ENCODE assay signal across 1 cellular context in the genomic region with DNA sequence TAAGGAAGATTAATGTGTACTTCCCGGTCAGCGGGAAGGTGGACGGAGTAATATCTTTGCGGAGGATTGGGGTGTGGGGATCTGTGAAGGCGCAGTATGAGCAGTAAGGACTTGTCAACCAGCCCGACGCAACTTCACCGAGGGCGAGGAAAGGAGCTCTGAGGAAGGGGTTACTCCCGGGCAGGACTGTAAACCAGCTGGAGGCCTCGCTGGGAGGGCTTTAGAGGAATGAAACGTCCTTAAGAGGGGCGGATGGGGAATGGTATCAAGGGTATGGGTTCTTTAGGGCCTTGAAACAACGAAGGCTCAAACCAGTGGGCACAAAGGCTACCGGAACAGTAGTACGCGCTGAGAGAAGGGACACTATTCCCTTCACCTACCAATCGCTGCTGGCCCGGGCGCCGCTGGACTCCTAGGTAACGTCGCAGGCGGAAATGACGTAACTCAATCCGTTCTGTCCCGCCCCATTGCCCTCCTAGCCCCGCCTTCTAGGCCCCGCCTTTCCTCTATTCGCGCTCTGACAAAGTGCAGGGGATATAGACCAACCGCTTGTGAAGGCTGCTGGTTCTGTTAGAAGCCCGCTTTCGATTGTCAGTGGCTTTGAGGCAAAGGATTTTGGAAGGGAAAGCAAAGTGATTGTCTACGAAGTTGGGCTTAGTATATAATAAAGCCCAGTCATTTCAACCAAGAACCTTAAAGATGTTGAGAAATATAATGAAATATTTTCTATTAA.
A peak's percentile ranks its signal among the peaks of the same experiment; 100 is the strongest.
TF ChIP-seq lines count a peak whose summit lies in the region.

A gene with protein sequence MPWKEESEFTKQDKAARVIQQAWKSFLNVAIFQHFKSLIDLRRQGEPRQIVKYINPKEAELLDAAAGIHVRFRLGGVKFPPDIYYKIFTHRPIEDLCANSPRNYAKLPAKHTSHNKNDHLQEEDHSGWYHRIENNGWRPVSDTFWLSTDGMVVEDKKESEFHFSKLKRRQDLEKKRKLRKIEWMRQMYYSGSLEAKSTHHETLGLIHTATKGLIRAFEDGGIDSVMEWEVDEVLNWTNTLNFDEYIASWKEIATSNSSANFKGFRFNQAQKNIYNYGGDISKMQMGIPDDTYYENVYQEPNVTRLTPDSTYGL (minus strand): TSS at position 439 of the 733 bp plus-strand sequence. CDS start 5,970 bp downstream, outside the sequence.

TF ChIP-seq in HepG2, 621 proteins besides CTCF, POLR2A, EP300 and RAD21 (continued from another document):
- TF ChIP-seq, protein P1, sequence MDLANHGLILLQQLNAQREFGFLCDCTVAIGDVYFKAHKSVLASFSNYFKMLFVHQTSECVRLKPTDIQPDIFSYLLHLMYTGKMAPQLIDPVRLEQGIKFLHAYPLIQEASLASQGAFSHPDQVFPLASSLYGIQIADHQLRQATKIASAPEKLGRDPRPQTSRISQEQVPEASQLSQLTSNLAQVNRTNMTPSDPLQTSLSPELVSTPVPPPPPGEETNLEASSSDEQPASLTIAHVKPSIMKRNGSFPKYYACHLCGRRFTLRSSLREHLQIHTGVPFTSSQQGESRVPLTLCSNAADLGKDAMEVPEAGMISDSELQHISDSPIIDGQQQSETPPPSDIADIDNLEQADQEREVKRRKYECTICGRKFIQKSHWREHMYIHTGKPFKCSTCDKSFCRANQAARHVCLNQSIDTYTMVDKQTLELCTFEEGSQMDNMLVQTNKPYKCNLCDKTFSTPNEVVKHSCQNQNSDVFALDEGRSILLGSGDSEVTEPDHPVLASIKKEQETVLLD (CRISPR knock-in tag; IDR thresholded peaks at IDR 0.05; ENCODE audit: low read depth), result no peak
- peak; percentile 69; the same call in 1 of the 2 replicates for TF ChIP-seq KMT2B (CRISPR knock-in tag; IDR thresholded peaks at IDR 0.05)
- peak; percentile 94 for TF ChIP-seq PHF20 (CRISPR knock-in tag; IDR thresholded peaks at IDR 0.05)
- TF ChIP-seq, protein P2, sequence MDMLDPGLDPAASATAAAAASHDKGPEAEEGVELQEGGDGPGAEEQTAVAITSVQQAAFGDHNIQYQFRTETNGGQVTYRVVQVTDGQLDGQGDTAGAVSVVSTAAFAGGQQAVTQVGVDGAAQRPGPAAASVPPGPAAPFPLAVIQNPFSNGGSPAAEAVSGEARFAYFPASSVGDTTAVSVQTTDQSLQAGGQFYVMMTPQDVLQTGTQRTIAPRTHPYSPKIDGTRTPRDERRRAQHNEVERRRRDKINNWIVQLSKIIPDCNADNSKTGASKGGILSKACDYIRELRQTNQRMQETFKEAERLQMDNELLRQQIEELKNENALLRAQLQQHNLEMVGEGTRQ (IDR thresholded peaks at IDR 0.05; ENCODE audit: low read depth, low read length), result no peak
- TF ChIP-seq, protein P2 (CRISPR knock-in tag; IDR thresholded peaks at IDR 0.05; ENCODE audit: borderline replicate concordance), result no peak
- TF ChIP-seq NFE2 (CRISPR knock-in tag; IDR thresholded peaks at IDR 0.05), result no peak
- TF ChIP-seq TAF1 (CRISPR knock-in tag; IDR thresholded peaks at IDR 0.05), result peak; percentile 82
- TF ChIP-seq TOE1 (CRISPR knock-in tag; IDR thresholded peaks at IDR 0.05), result no peak
- no peak for TF ChIP-seq ZNF282 (IDR thresholded peaks at IDR 0.05; ENCODE audit: partially characterized antibody)
- TF ChIP-seq MEIS2 (CRISPR knock-in tag; IDR thresholded peaks at IDR 0.05), result no peak; the same call in 1 of the 2 replicates
- no peak for TF ChIP-seq ZFAT (CRISPR knock-in tag; conservative IDR thresholded peaks at IDR 0.05)
- TF ChIP-seq, protein P3, sequence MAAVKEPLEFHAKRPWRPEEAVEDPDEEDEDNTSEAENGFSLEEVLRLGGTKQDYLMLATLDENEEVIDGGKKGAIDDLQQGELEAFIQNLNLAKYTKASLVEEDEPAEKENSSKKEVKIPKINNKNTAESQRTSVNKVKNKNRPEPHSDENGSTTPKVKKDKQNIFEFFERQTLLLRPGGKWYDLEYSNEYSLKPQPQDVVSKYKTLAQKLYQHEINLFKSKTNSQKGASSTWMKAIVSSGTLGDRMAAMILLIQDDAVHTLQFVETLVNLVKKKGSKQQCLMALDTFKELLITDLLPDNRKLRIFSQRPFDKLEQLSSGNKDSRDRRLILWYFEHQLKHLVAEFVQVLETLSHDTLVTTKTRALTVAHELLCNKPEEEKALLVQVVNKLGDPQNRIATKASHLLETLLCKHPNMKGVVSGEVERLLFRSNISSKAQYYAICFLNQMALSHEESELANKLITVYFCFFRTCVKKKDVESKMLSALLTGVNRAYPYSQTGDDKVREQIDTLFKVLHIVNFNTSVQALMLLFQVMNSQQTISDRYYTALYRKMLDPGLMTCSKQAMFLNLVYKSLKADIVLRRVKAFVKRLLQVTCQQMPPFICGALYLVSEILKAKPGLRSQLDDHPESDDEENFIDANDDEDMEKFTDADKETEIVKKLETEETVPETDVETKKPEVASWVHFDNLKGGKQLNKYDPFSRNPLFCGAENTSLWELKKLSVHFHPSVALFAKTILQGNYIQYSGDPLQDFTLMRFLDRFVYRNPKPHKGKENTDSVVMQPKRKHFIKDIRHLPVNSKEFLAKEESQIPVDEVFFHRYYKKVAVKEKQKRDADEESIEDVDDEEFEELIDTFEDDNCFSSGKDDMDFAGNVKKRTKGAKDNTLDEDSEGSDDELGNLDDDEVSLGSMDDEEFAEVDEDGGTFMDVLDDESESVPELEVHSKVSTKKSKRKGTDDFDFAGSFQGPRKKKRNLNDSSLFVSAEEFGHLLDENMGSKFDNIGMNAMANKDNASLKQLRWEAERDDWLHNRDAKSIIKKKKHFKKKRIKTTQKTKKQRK (IDR thresholded peaks at IDR 0.05; ENCODE audit: low read length), result no peak
- TF ChIP-seq ZNF562 (CRISPR knock-in tag; IDR thresholded peaks at IDR 0.05; ENCODE audit: borderline replicate concordance), result no peak
- no peak for TF ChIP-seq ESRRA (CRISPR knock-in tag; IDR thresholded peaks at IDR 0.05; ENCODE audit: low read depth)
- no peak for TF ChIP-seq ZBTB3 (CRISPR knock-in tag; IDR thresholded peaks at IDR 0.05; ENCODE audit: borderline replicate concordance, low read depth)
- TF ChIP-seq ZFP36L1 (CRISPR knock-in tag; IDR thresholded peaks at IDR 0.05), result no peak
- TF ChIP-seq RFX1 (IDR thresholded peaks at IDR 0.05), result peak; percentile 29; the same call in 1 of the 2 replicates
- peak; percentile 91 for TF ChIP-seq ZMAT3 (CRISPR knock-in tag; conservative IDR thresholded peaks at IDR 0.05)
- TF ChIP-seq, protein P4, sequence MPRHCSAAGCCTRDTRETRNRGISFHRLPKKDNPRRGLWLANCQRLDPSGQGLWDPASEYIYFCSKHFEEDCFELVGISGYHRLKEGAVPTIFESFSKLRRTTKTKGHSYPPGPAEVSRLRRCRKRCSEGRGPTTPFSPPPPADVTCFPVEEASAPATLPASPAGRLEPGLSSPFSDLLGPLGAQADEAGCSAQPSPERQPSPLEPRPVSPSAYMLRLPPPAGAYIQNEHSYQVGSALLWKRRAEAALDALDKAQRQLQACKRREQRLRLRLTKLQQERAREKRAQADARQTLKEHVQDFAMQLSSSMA (CRISPR knock-in tag; IDR thresholded peaks at IDR 0.05), result 0 out of 2 replicates have a peak, but pooled peaks have one; percentile 61
- TF ChIP-seq, protein P5, sequence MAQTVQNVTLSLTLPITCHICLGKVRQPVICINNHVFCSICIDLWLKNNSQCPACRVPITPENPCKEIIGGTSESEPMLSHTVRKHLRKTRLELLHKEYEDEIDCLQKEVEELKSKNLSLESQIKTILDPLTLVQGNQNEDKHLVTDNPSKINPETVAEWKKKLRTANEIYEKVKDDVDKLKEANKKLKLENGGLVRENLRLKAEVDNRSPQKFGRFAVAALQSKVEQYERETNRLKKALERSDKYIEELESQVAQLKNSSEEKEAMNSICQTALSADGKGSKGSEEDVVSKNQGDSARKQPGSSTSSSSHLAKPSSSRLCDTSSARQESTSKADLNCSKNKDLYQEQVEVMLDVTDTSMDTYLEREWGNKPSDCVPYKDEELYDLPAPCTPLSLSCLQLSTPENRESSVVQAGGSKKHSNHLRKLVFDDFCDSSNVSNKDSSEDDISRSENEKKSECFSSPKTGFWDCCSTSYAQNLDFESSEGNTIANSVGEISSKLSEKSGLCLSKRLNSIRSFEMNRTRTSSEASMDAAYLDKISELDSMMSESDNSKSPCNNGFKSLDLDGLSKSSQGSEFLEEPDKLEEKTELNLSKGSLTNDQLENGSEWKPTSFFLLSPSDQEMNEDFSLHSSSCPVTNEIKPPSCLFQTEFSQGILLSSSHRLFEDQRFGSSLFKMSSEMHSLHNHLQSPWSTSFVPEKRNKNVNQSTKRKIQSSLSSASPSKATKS (CRISPR knock-in tag; IDR thresholded peaks at IDR 0.05), result no peak
- no peak for TF ChIP-seq ZNF660 (CRISPR knock-in tag; IDR thresholded peaks at IDR 0.05; ENCODE audit: borderline replicate concordance, low read depth)
- TF ChIP-seq SYNCRIP (IDR thresholded peaks at IDR 0.05; ENCODE audit: insufficient read depth, low read depth, low read length), result no peak
- TF ChIP-seq ZNF749 (CRISPR knock-in tag; IDR thresholded peaks at IDR 0.05; ENCODE audit: borderline replicate concordance), result peak; percentile 47; the same call in 1 of the 2 replicates
- no peak for TF ChIP-seq ZFP41 (CRISPR knock-in tag; IDR thresholded peaks at IDR 0.05; ENCODE audit: borderline replicate concordance)
- TF ChIP-seq, protein P6, sequence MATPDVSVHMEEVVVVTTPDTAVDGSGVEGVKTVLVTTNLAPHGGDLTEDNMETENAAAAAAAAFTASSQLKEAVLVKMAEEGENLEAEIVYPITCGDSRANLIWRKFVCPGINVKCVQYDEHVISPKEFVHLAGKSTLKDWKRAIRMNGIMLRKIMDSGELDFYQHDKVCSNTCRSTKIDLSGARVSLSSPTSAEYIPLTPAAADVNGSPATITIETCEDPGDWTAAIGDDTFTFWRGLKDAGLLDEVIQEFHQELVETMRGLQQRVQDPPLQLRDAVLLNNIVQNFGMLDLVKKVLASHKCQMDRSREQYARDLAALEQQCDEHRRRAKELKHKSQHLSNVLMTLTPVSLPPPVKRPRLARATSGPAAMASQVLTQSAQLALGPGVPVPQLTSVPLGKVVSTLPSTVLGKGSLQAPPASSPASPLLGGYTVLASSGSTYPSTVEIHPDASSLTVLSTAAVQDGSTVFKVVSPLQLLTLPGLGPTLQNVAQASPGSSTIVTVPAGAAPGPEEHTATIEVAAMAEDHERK (CRISPR knock-in tag; IDR thresholded peaks at IDR 0.05; ENCODE audit: low read depth), result no peak
- no peak for TF ChIP-seq DPF2 (CRISPR knock-in tag; IDR thresholded peaks at IDR 0.05; ENCODE audit: borderline replicate concordance, low read depth)
